ENCODE assay signal across 20 cellular contexts in genomic region chr15:69165637-69166025, GRCh38.
"Had no signal": no experiment of that assay in that cellular context is flagged by ENCODE, and none has a peak within 500 bp of the region (broad histone marks: within the 10 kb centered on the region; RNA-seq: fewer than 3 reads in every experiment).

No MANE protein-coding gene starts in this region.

- H3K4me3 ChIP-seq: hepatocyte, ovary, prostate gland, thyroid gland, upper lobe of right lung had no signal

- ATAC-seq: activated CD4-positive, alpha-beta T cell treated with anti-CD3 and anti-CD28 coated beads for 36 hours; activated T-cell treated with anti-CD3 and anti-CD28 coated beads, Interleukin-2, amount 50 U/mL, for 4 hours; natural killer cell treated with Interleukin-12 subunit alpha and Interleukin-12 subunit beta and Interleukin-15 and Interleukin-18, amount 100 ng/mL, for 72 hours; right cardiac atrium; upper lobe of right lung; WTC11 had no signal

- DNase-seq: activated CD4-positive, alpha-beta T cell treated with anti-CD3 and anti-CD28 coated beads for 36 hours; activated CD4-positive, alpha-beta T cell treated with anti-CD3 and anti-CD28 coated beads, Interleukin-2, amount 50 U/mL, for 4 hours; activated CD8-positive, alpha-beta memory T cell treated with anti-CD3 and anti-CD28 coated beads for 24 hours; activated CD8-positive, alpha-beta memory T cell treated with anti-CD3 and anti-CD28 coated beads, Interleukin-2, amount 50 U/mL, for 4 hours; activated naive CD4-positive, alpha-beta T cell treated with Interleukin-2 at 50 U/mL for 16 hours; activated naive CD8-positive, alpha-beta T cell treated with anti-CD3 and anti-CD28 coated beads for 36 hours; activated T-cell treated with anti-CD3 and anti-CD28 coated beads, Interleukin-2, amount 50 U/mL, for 4 hours; foreskin melanocyte; glutamatergic neuron; ovary; right cardiac atrium; stimulated activated CD4-positive, alpha-beta T cell treated with anti-CD3 and anti-CD28 coated beads, Interleukin-4, amount 100 ng/mL, for 4 hours; substantia nigra; T-helper 9 cell; thyroid gland; upper lobe of right lung had no signal

- H3K27ac ChIP-seq: hepatocyte, ovary, prostate gland, thyroid gland, upper lobe of right lung had no signal

- H3K36me3 ChIP-seq: ovary, prostate gland, thyroid gland, upper lobe of right lung had no signal

- H3K4me2 ChIP-seq: hepatocyte had no signal

- H2AFZ ChIP-seq: hepatocyte had no signal

- H3K9me3 ChIP-seq: ovary, prostate gland, thyroid gland, upper lobe of right lung had no signal

- H3K4me1 ChIP-seq: prostate gland, thyroid gland had no signal

- H3K27me3 ChIP-seq: hepatocyte, ovary, thyroid gland, upper lobe of right lung had no signal
